Comparison of ENCODE assay signal across 35 cellular contexts in genomic region chr10:20932606-20933005, GRCh38.
"Had no signal": no experiment of that assay in that cellular context is flagged by ENCODE, and none has a peak within 500 bp of the region (broad histone marks: within the 10 kb centered on the region; RNA-seq: fewer than 3 reads in every experiment).

No MANE protein-coding gene starts in this region.

- H3K36me3 ChIP-seq: MG63 had no signal

- H3K27ac ChIP-seq: KMS-11 had no signal

- H3K9ac ChIP-seq: KMS-11 had no signal

- H3K27me3 ChIP-seq: MG63 had no signal

- H3K4me2 ChIP-seq: KMS-11 had no signal

- H3K9me3 ChIP-seq: MG63 had no signal

- DNase-seq: Karpas-422, Kasumi-1, KG1, MG63, MM.1S, MV-4-11, NCI-H1048, NCI-H1092, NCI-H1092 treated with DMSO at 0.1 percent for 48 hours, NCI-H1105, NCI-H1105 treated with DMSO at 0.1 percent for 48 hours, NCI-H1417, NCI-H1417 treated with DMSO at 0.1 percent for 48 hours, NCI-H1436, NCI-H1436 treated with DMSO at 0.1 percent for 48 hours, NCI-H146, NCI-H1694, NCI-H1694 treated with DMSO at 0.1 percent for 48 hours, NCI-H187, NCI-H187 treated with DMSO at 0.1 percent for 48 hours, NCI-H1930, NCI-H2029, NCI-H2029 treated with DMSO at 0.1 percent for 48 hours, NCI-H2081, NCI-H2081 treated with DMSO at 0.1 percent for 48 hours, NCI-H2107, NCI-H2171, NCI-H2171 treated with DMSO at 0.1 percent for 48 hours, NCI-H2227 treated with DMSO at 0.1 percent for 48 hours, NCI-H226, NCI-H345, NCI-H446, NCI-H446 treated with DMSO at 0.1 percent for 48 hours, NCI-H510A had no signal

- H3K4me3 ChIP-seq: MG63 had no signal
